12 cellular contexts compared by ENCODE assay signal in the genomic region with DNA sequence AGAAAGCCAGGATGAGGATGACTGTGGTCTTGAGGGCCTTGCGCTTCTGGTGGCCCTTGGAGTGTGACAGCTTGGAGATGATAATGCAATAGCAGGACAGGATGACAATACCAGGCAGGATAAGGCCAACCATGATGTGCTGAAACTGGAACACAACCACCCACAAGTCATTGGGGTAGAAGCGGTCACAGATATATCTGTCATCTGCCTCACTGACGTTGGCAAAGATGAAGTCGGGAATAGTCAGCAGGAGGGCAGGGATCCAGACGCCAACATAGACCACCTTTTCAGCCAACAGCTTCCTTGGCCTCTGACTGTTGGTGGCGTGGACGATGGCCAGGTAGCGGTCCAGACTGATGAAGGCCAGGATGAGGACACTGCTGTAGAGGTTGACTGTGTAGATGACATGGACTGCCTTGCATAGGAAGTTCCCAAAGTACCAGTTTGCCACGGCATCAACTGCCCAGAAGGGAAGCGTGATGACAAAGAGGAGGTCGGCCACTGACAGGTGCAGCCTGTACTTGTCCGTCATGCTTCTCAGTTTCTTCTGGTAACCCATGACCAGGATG. TPM values are rescaled to one million over a fixed set of nuclear protein-coding genes. Genes with fewer than 3 reads are reported as not detected.
DNase-seq lines count a peak whose midpoint lies in the region; ATAC-seq and TF ChIP-seq lines count a peak whose summit lies in the region.
"Had no signal": no experiment of that assay in that cellular context is flagged by ENCODE, and none has a peak within 500 bp of the region (broad histone marks: within the 10 kb centered on the region; RNA-seq: fewer than 3 reads in every experiment).

No MANE protein-coding gene starts in this region.

- no peak overlapping the region for H3K9ac ChIP-seq in HUES64 (ENCODE audit: low read depth, low read length)

- no peaks in the 10 kb centered on the region for H3K27me3 ChIP-seq in CD4-positive, alpha-beta memory T cell (ENCODE audit: insufficient read depth, low read length)
- H3K27me3 ChIP-seq in HUES64 (ENCODE audit: insufficient read depth, low read length), result peaks cover 50% of the 10 kb centered on the region
- H3K27me3 ChIP-seq: testis had no signal

- H3K9me3 ChIP-seq in CD4-positive, alpha-beta memory T cell (ENCODE audit: control insufficient read depth in 1 of 2, low read length in 2 of 2), result no peaks in the 10 kb centered on the region
- no peaks in the 10 kb centered on the region for H3K9me3 ChIP-seq in HUES64 (ENCODE audit: insufficient read depth, low read depth, low read length)
- H3K9me3 ChIP-seq: testis had no signal

- peak overlapping the region; percentile 59 to 65 for H3K4me3 ChIP-seq in CD4-positive, alpha-beta memory T cell (ENCODE audit: low read length in 2 of 2)
- peak overlapping the region; percentile 64; the same call in 1 of the 2 replicates for H3K4me3 ChIP-seq in HUES64 (ENCODE audit: low read length)
- H3K4me3 ChIP-seq: K562, testis had no signal

- H3K27ac ChIP-seq in CD4-positive, alpha-beta memory T cell (ENCODE audit: low read depth, low read length), result peak overlapping the region; percentile 94
- no peak overlapping the region for H3K27ac ChIP-seq in HUES64 (ENCODE audit: low read depth, low read length)
- H3K27ac ChIP-seq: testis had no signal

- peak in 4 of 5 donors; percentile 32 to 59 (median 46) for DNase-seq in CD4-positive, alpha-beta memory T cell
- no peak for DNase-seq in activated naive CD8-positive, alpha-beta T cell treated with anti-CD3 and anti-CD28 coated beads for 36 hours
- no peak for DNase-seq in activated gamma-delta T cell treated with Interleukin-2 at 50 U/mL for 16 hours
- DNase-seq in activated CD4-positive, CD25-positive, alpha-beta regulatory T cell treated with anti-CD3 and anti-CD28 coated beads, Interleukin-2, amount 50 U/mL, for 72 hours, result no peak
- DNase-seq: DMS153 had no signal

- peaks cover 37 to 76% (median 45%) of the 10 kb centered on the region in 4 donors for H3K4me1 Mint-ChIP-seq in CD4-positive, alpha-beta memory T cell
- peaks cover 57% of the 10 kb centered on the region for H3K4me1 Mint-ChIP-seq in activated naive CD8-positive, alpha-beta T cell treated with anti-CD3 and anti-CD28 coated beads for 36 hours
- peaks cover 53% of the 10 kb centered on the region for H3K4me1 Mint-ChIP-seq in nephron

- H3K36me3 Mint-ChIP-seq in CD4-positive, alpha-beta memory T cell, result peaks cover 38 to 59% of the 10 kb centered on the region in 2 donors
- H3K36me3 Mint-ChIP-seq in activated naive CD8-positive, alpha-beta T cell treated with anti-CD3 and anti-CD28 coated beads for 36 hours, result peaks cover 37% of the 10 kb centered on the region
- H3K36me3 Mint-ChIP-seq in nephron (ENCODE audit: low read depth), result peaks cover 22% of the 10 kb centered on the region

- peak overlapping the region; percentile 87 to 99 (median 98) for H3K4me3 Mint-ChIP-seq in CD4-positive, alpha-beta memory T cell
- H3K4me3 Mint-ChIP-seq in activated naive CD8-positive, alpha-beta T cell treated with anti-CD3 and anti-CD28 coated beads for 36 hours, result peak overlapping the region; percentile 94
- peak overlapping the region; percentile 83 to 92 (median 85) for H3K4me3 Mint-ChIP-seq in nephron

- intact Hi-C loops in CD4-positive, alpha-beta memory T cell (cut with micrococcal nuclease), result loop anchor here (2.0 to 5.0 kb wide), 3 partner anchors 126 to 1063 kb away; partner anchors contain the start of gene RAB3GAP1

- no peak for TF ChIP-seq CTCF in nephron (IDR thresholded peaks at IDR 0.05; ENCODE audit: unreplicated experiment in 3 of 3)

- POLR2A ChIA-PET in CD4-positive, alpha-beta memory T cell (lab: Charles Lee; ENCODE audit: partially characterized antibody), result interaction anchor here (0.8 to 3.5 kb wide), 15 partner anchors 10 to 263 kb away, joined by 3 to 34 read pairs (median 6); partner anchors contain the start of gene DARS1

- peak overlapping the region; percentile 88 to 99 (median 96) for H3K27ac Mint-ChIP-seq in CD4-positive, alpha-beta memory T cell
- peak overlapping the region; percentile 86 for H3K27ac Mint-ChIP-seq in activated naive CD8-positive, alpha-beta T cell treated with anti-CD3 and anti-CD28 coated beads for 36 hours
- H3K27ac Mint-ChIP-seq in nephron, result peak overlapping the region in 1 of 3 experiments; percentile 6

- ATAC-seq in HG03139 (IDR thresholded peaks at IDR 0.05; ENCODE audit: unreplicated experiment) (no peak), HG03196 (IDR thresholded peaks at IDR 0.05; ENCODE audit: unreplicated experiment) (no peak)
- ATAC-seq: SK-N-SH treated with all-trans-retinoic acid at 6 μM for 48 hours had no signal

- 96% methylated on average over 12 of the region's 12 CpGs for WGBS in HUES64

- H3K9me3 Mint-ChIP-seq in CD4-positive, alpha-beta memory T cell, result peaks cover 0 to 14% (median 3%) of the 10 kb centered on the region in 8 donors
- no peaks in the 10 kb centered on the region for H3K9me3 Mint-ChIP-seq in activated naive CD8-positive, alpha-beta T cell treated with anti-CD3 and anti-CD28 coated beads for 36 hours
- no peaks in the 10 kb centered on the region for H3K9me3 Mint-ChIP-seq in nephron

- peaks cover 44% of the 10 kb centered on the region for H3K4me1 ChIP-seq in CD4-positive, alpha-beta memory T cell (ENCODE audit: insufficient read depth, low read length)
- peaks cover 23% of the 10 kb centered on the region; the same call in 1 of the 2 replicates for H3K4me1 ChIP-seq in HUES64 (ENCODE audit: insufficient read depth, low read length)

- peaks cover 31% of the 10 kb centered on the region for H3K36me3 ChIP-seq in CD4-positive, alpha-beta memory T cell (ENCODE audit: insufficient read depth, low read length)
- peaks cover 19% of the 10 kb centered on the region; the same call in 1 of the 2 replicates for H3K36me3 ChIP-seq in HUES64 (ENCODE audit: insufficient read depth, low read length)

- no peaks in the 10 kb centered on the region for H3K27me3 Mint-ChIP-seq in CD4-positive, alpha-beta memory T cell
- no peaks in the 10 kb centered on the region for H3K27me3 Mint-ChIP-seq in activated naive CD8-positive, alpha-beta T cell treated with anti-CD3 and anti-CD28 coated beads for 36 hours
- peaks cover 63% of the 10 kb centered on the region for H3K27me3 Mint-ChIP-seq in nephron (ENCODE audit: low read depth)

- CTCF ChIA-PET in CD4-positive, alpha-beta memory T cell (lab: Charles Lee; ENCODE audit: partially characterized antibody), result interaction anchor here (1.0 to 1.1 kb wide), 2 partner anchors 21 to 269 kb away, joined by 3 to 5 read pairs; no protein-coding TSS in a partner anchor

RNA-seq across cellular contexts. Expression of gene CXCR4, which starts 2.7 kb away (rescaled TPM):
- 100 to 1,000 TPM; 306 to 308 TPM for total RNA-seq in CD4-positive, alpha-beta memory T cell
- 1,000 to 10,000 TPM in 1 of 2 donors, 100 to 1,000 TPM in 1; 368 to 1,556 TPM for polyA plus RNA-seq in CD4-positive, alpha-beta memory T cell
- 9.0 TPM for polyA plus RNA-seq in HUES64 (2013, experiment 1 of 2)
- polyA plus RNA-seq in HUES64 (2013, experiment 2 of 2), result 16.0 TPM
- total RNA-seq in activated naive CD8-positive, alpha-beta T cell treated with anti-CD3 and anti-CD28 coated beads for 36 hours, result 10 to 100 TPM; 56.4 to 57.7 TPM

Comparison
In these comparisons a context has a peak if more than half of its experiments do, and no peak if none do; other contexts are left out.
1. DNase-seq: peak in CD4-positive, alpha-beta memory T cell (4 of 5); none in activated naive CD8-positive, alpha-beta T cell treated with anti-CD3 and anti-CD28 coated beads for 36 hours (single experiment), activated gamma-delta T cell treated with Interleukin-2 at 50 U/mL for 16 hours (single experiment) and activated CD4-positive, CD25-positive, alpha-beta regulatory T cell treated with anti-CD3 and anti-CD28 coated beads, Interleukin-2, amount 50 U/mL, for 72 hours (single experiment).
2. RNA of gene CXCR4, which starts 2.7 kb away (total RNA-seq): 306 to 308 TPM in CD4-positive, alpha-beta memory T cell; 56.4 to 57.7 TPM in activated naive CD8-positive, alpha-beta T cell treated with anti-CD3 and anti-CD28 coated beads for 36 hours; every median in the first group is over 4 times any median in the second.
3. Peak in every context shown above with its lines, with median percentiles within 50 percentile points of each other: H3K4me3 Mint-ChIP-seq.